9 cellular contexts compared by ENCODE assay signal in genomic region chr2:218401834-218402370, GRCh38. TPM values are rescaled to one million over a fixed set of nuclear protein-coding genes. Genes with fewer than 3 reads are reported as not detected.
DNase-seq lines count a peak whose midpoint lies in the region; ATAC-seq and TF ChIP-seq lines count a peak whose summit lies in the region.
"Had no signal": no experiment of that assay in that cellular context is flagged by ENCODE, and none has a peak within 500 bp of the region (broad histone marks: within the 10 kb centered on the region; RNA-seq: fewer than 3 reads in every experiment).

No MANE protein-coding gene starts in this region.

- H3K4me1 Mint-ChIP-seq in activated CD8-positive, alpha-beta T cell treated with anti-CD3 and anti-CD28 coated beads, Interleukin-2, amount 10 ng/mL, durations not matched to agents 7 days and 5 days (ENCODE audit: low read depth) = peaks cover 60% of the 10 kb centered on the region
- H3K4me1 Mint-ChIP-seq in stimulated activated memory B cell treated with anti-CD40 and anti-IgM and Interleukin-4, amounts not matched to agents 10 μg/mL and 1 μg/mL and 100 μg/mL, for 72 hours = peaks cover 76% of the 10 kb centered on the region

- no peaks in the 10 kb centered on the region for H3K9me3 Mint-ChIP-seq in activated CD8-positive, alpha-beta T cell treated with anti-CD3 and anti-CD28 coated beads, Interleukin-2, amount 10 ng/mL, durations not matched to agents 7 days and 5 days (ENCODE audit: insufficient read depth)
- H3K9me3 Mint-ChIP-seq in stimulated activated memory B cell treated with anti-CD40 and anti-IgM and Interleukin-4, amounts not matched to agents 10 μg/mL and 1 μg/mL and 100 μg/mL, for 72 hours = no peaks in the 10 kb centered on the region

- no peak for TF ChIP-seq CTCF in hepatocyte (IDR thresholded peaks at IDR 0.05; ENCODE audit: poor library complexity)

- H3K27me3 Mint-ChIP-seq in activated CD8-positive, alpha-beta T cell treated with anti-CD3 and anti-CD28 coated beads, Interleukin-2, amount 10 ng/mL, durations not matched to agents 7 days and 5 days (ENCODE audit: low read depth) = no peaks in the 10 kb centered on the region
- H3K27me3 Mint-ChIP-seq in stimulated activated memory B cell treated with anti-CD40 and anti-IgM and Interleukin-4, amounts not matched to agents 10 μg/mL and 1 μg/mL and 100 μg/mL, for 72 hours = peaks cover 9% of the 10 kb centered on the region

- CTCF ChIA-PET in activated CD8-positive, alpha-beta T cell treated with anti-CD3 and anti-CD28 coated beads, Interleukin-2, amount 10 ng/mL, durations not matched to agents 7 days and 5 days (lab: Charles Lee) = interaction anchor here (1.0 to 3.2 kb wide), 2 partner anchors 64 to 128 kb away, joined by 3 to 10 read pairs; no protein-coding TSS in a partner anchor

- peaks cover 46% of the 10 kb centered on the region for H3K79me2 ChIP-seq in hepatocyte

- no peak overlapping the region for H3K4me3 ChIP-seq in H7 (ENCODE audit: insufficient read depth, low read depth, low read length)
- H3K4me3 ChIP-seq in hepatocyte = peak overlapping the region; percentile 90

- H3K27ac ChIP-seq in hepatocyte = peak overlapping the region; percentile 100

- peak overlapping the region; percentile 74 for H3K27ac Mint-ChIP-seq in activated CD8-positive, alpha-beta T cell treated with anti-CD3 and anti-CD28 coated beads, Interleukin-2, amount 10 ng/mL, durations not matched to agents 7 days and 5 days
- H3K27ac Mint-ChIP-seq in stimulated activated memory B cell treated with anti-CD40 and anti-IgM and Interleukin-4, amounts not matched to agents 10 μg/mL and 1 μg/mL and 100 μg/mL, for 72 hours = peak overlapping the region; percentile 64

- DNase-seq in H7 (peak; percentile 54), hepatocyte (ENCODE audit: low spot score) (peak; percentile 8), dermis blood vessel endothelial cell (no peak), ureter (ENCODE audit: low spot score) (no peak), NCI-H446 treated with DMSO at 0.1 percent for 48 hours (lab: John Stamatoyannopoulos, UW) (no peak)
- no peak for DNase-seq in activated CD8-positive, alpha-beta T cell treated with anti-CD3 and anti-CD28 coated beads, Interleukin-2, amount 10 ng/mL, durations not matched to agents 7 days and 5 days
- DNase-seq: NCI-H446 had no signal

- peaks cover 9% of the 10 kb centered on the region for H4K20me1 ChIP-seq in hepatocyte (ENCODE audit: insufficient read depth, poor library complexity, severe bottlenecking)

- H3K4me2 ChIP-seq in hepatocyte = peak overlapping the region; percentile 96

- H3K4me1 ChIP-seq in hepatocyte (ENCODE audit: insufficient read depth) = peaks cover 50% of the 10 kb centered on the region

- no peak for ATAC-seq in activated CD8-positive, alpha-beta T cell treated with anti-CD3 and anti-CD28 coated beads, Interleukin-2, amount 10 ng/mL, durations not matched to agents 7 days and 5 days
- ATAC-seq in stimulated activated memory B cell treated with anti-CD40 and anti-IgM and Interleukin-4, amounts not matched to agents 10 μg/mL and 1 μg/mL and 100 μg/mL, for 72 hours = no peak
- no peak for ATAC-seq in GM19023 (IDR thresholded peaks at IDR 0.05; ENCODE audit: unreplicated experiment)

- H3K9me2 ChIP-seq in hepatocyte (replicated peaks; ENCODE audit: insufficient read depth) = no peaks in the 10 kb centered on the region

- WGBS in hepatocyte (ENCODE audit: low lambda C conversion rate, missing lambda C conversion rate) = 98% methylated on average over 5 of the region's 11 CpGs

- peak overlapping the region; percentile 96 for H3K4me3 Mint-ChIP-seq in activated CD8-positive, alpha-beta T cell treated with anti-CD3 and anti-CD28 coated beads, Interleukin-2, amount 10 ng/mL, durations not matched to agents 7 days and 5 days
- H3K4me3 Mint-ChIP-seq in stimulated activated memory B cell treated with anti-CD40 and anti-IgM and Interleukin-4, amounts not matched to agents 10 μg/mL and 1 μg/mL and 100 μg/mL, for 72 hours = peak overlapping the region; percentile 99

- no peak overlapping the region for H2AFZ ChIP-seq in hepatocyte

- H3K27me3 ChIP-seq in H7 (ENCODE audit: control insufficient read depth, insufficient read depth, low read length) = peaks cover 25% of the 10 kb centered on the region
- H3K27me3 ChIP-seq in hepatocyte = no peaks in the 10 kb centered on the region

- H3K9me3 ChIP-seq in hepatocyte (ENCODE audit: low read depth) = no peaks in the 10 kb centered on the region

- H3K36me3 Mint-ChIP-seq in activated CD8-positive, alpha-beta T cell treated with anti-CD3 and anti-CD28 coated beads, Interleukin-2, amount 10 ng/mL, durations not matched to agents 7 days and 5 days (ENCODE audit: low read depth) = peaks cover 42% of the 10 kb centered on the region
- peaks cover 39% of the 10 kb centered on the region for H3K36me3 Mint-ChIP-seq in stimulated activated memory B cell treated with anti-CD40 and anti-IgM and Interleukin-4, amounts not matched to agents 10 μg/mL and 1 μg/mL and 100 μg/mL, for 72 hours

- H3K36me3 ChIP-seq in H7 (replicated peaks; ENCODE audit: control insufficient read depth, insufficient read depth, low read length) = peaks cover 4% of the 10 kb centered on the region
- no peaks in the 10 kb centered on the region for H3K36me3 ChIP-seq in hepatocyte (replicated peaks; ENCODE audit: insufficient read depth, low read depth)

- POLR2A ChIA-PET in activated CD8-positive, alpha-beta T cell treated with anti-CD3 and anti-CD28 coated beads, Interleukin-2, amount 10 ng/mL, durations not matched to agents 7 days and 5 days (lab: Charles Lee) = interaction anchor here (0.6 to 0.9 kb wide), 2 partner anchors 124 to 166 kb away, joined by 3 read pairs; partner anchors contain the start of gene USP37

RNA-seq across cellular contexts. Expression of gene CTDSP1, which starts 2.2 kb away (rescaled TPM):
- 25.4 and 29.9 TPM in 2 replicates for total RNA-seq in H7 (2014; rRNA removed; shearing (Covaris generic))
- 100 to 1,000 TPM; 175 to 185 TPM for total RNA-seq in activated CD8-positive, alpha-beta T cell treated with anti-CD3 and anti-CD28 coated beads, Interleukin-2, amount 10 ng/mL, durations not matched to agents 7 days and 5 days
- 124 and 142 TPM in 2 replicates for total RNA-seq in hepatocyte
- 48.4 and 53.1 TPM in 2 replicates for polyA plus RNA-seq in hepatocyte
- total RNA-seq in dermis blood vessel endothelial cell = 103 and 110 TPM in 2 replicates
- total RNA-seq in ureter = 153 TPM

RNA-seq across cellular contexts. Expression of gene VIL1, which starts 17.0 kb away (rescaled TPM):
- 0.07 and 3.0 TPM in 2 replicates for total RNA-seq in H7 (2014; rRNA removed; shearing (Covaris generic))
- total RNA-seq in activated CD8-positive, alpha-beta T cell treated with anti-CD3 and anti-CD28 coated beads, Interleukin-2, amount 10 ng/mL, durations not matched to agents 7 days and 5 days = not detected
- total RNA-seq in hepatocyte = 218 and 261 TPM in 2 replicates
- 151 and 160 TPM in 2 replicates for polyA plus RNA-seq in hepatocyte
- not detected in 2 replicates for total RNA-seq in dermis blood vessel endothelial cell
- not detected for total RNA-seq in ureter

RNA-seq across cellular contexts. Expression of gene SLC11A1, which starts 19.8 kb away (rescaled TPM):
- total RNA-seq in H7 (2014; rRNA removed; shearing (Covaris generic)) = not detected in 2 replicates
- under 1 TPM; 0.21 to 0.29 TPM for total RNA-seq in activated CD8-positive, alpha-beta T cell treated with anti-CD3 and anti-CD28 coated beads, Interleukin-2, amount 10 ng/mL, durations not matched to agents 7 days and 5 days
- 0.60 and 0.72 TPM in 2 replicates for total RNA-seq in hepatocyte
- 0.74 and 1.2 TPM in 2 replicates for polyA plus RNA-seq in hepatocyte
- total RNA-seq in dermis blood vessel endothelial cell = under 0.01 and 0.05 TPM in 2 replicates
- 16.5 TPM for total RNA-seq in ureter

RNA-seq across cellular contexts. Expression of gene CATIP, which starts 45.2 kb away (rescaled TPM):
- total RNA-seq in H7 (2014; rRNA removed; shearing (Covaris generic)) = 0.76 TPM in 1 of 2 replicates, not detected in the other
- not detected for total RNA-seq in activated CD8-positive, alpha-beta T cell treated with anti-CD3 and anti-CD28 coated beads, Interleukin-2, amount 10 ng/mL, durations not matched to agents 7 days and 5 days
- total RNA-seq in hepatocyte (0.33 TPM in 1 of 2 replicates, not detected in the other), dermis blood vessel endothelial cell (0.17 TPM in 1 of 2 replicates, not detected in the other), ureter (not detected)
- 0.39 and 0.70 TPM in 2 replicates for polyA plus RNA-seq in hepatocyte

Comparison
In these comparisons a context has a peak if more than half of its experiments do, and no peak if none do; other contexts are left out.
1. DNase-seq: peak in H7 (single experiment) and hepatocyte (single experiment); none in activated CD8-positive, alpha-beta T cell treated with anti-CD3 and anti-CD28 coated beads, Interleukin-2, amount 10 ng/mL, durations not matched to agents 7 days and 5 days (single experiment), dermis blood vessel endothelial cell (single experiment), ureter (single experiment) and NCI-H446 treated with DMSO at 0.1 percent for 48 hours (single experiment).
2. RNA of gene VIL1, which starts 17.0 kb away (total RNA-seq): 218 to 261 TPM in hepatocyte; 0.07 to 3.0 TPM in H7, not detected in ureter (single experiment), not detected in activated CD8-positive, alpha-beta T cell treated with anti-CD3 and anti-CD28 coated beads, Interleukin-2, amount 10 ng/mL, durations not matched to agents 7 days and 5 days and not detected in dermis blood vessel endothelial cell; every median in the first group is over 10 times any median in the second.
3. RNA of gene SLC11A1, which starts 19.8 kb away (total RNA-seq): 16.5 TPM in ureter (single experiment); 0.60 to 0.72 TPM in hepatocyte, 0.21 to 0.29 TPM in activated CD8-positive, alpha-beta T cell treated with anti-CD3 and anti-CD28 coated beads, Interleukin-2, amount 10 ng/mL, durations not matched to agents 7 days and 5 days, not detected in H7 and under 0.01 to 0.05 TPM in dermis blood vessel endothelial cell; every median in the first group is over 10 times any median in the second.